8 cellular contexts compared by ENCODE assay signal in the genomic region with DNA sequence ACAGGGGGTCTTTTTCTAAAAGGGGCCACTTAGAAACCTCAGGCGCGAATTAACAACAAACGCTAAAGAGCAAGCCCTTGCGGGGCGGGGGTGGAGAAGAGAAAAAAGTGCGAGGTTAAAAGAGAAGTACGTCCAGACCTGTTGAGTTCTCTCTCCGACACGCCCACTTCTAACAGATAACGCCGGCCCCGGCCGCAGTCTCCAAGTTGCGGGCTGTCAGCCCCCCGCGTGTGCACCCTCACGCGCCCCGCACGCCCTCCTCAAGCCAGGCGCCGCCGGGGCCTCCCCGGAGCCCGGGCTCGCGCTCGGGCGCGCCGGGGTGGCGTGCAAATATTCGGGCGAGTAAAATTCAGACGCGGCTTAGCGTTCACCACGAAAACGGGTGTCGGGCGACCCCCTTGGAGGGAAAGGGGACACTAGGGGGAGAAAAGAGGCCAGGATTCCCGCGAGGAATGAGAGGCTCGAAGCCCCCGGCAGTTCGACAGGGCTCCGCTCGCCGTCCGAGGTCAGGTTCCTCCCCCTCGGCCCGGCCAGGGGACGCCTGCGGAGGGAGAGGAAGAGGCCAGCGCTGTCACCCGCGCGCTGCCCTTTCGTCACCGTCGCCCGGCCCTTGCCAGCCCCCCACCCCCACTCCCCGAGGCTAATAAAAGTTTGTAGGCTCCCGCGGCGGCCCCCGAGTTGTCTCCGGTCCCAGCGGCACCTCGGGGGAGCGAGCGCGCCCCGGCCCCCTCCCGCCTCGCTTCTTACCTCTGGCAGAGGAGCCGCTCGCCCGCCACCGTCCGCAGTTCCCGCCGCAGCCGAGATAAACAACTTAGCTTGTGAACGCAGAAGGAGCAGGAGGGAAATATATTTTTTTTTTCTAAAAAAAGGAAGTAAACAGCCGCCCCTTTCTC. TPM values are rescaled to one million over a fixed set of nuclear protein-coding genes. Genes with fewer than 3 reads are reported as not detected.
DNase-seq lines count a peak whose midpoint lies in the region; ATAC-seq lines count a peak whose summit lies in the region.

No MANE protein-coding gene starts in this region.

- DNase-seq in NCI-H2171 treated with DMSO at 0.1 percent for 48 hours (lab: John Stamatoyannopoulos, UW) (peak; percentile 61), NCI-H2171 (lab: John Stamatoyannopoulos, UW) (no peak), NCI-H748 treated with DMSO at 0.1 percent for 48 hours (lab: John Stamatoyannopoulos, UW) (peak; percentile 13), medulla oblongata (ENCODE audit: extremely low spot score) (peak; percentile 66)
- DNase-seq in activated CD8-positive, alpha-beta T cell treated with anti-CD3 and anti-CD28 coated beads, Interleukin-2, amount 10 ng/mL, durations not matched to agents 7 days and 5 days = peak; percentile 73
- DNase-seq in effector memory CD8-positive, alpha-beta T cell = peak; percentile 43 to 52 (median 46)
- peak; percentile 28 for DNase-seq in stimulated activated CD8-positive, alpha-beta memory T cell treated with anti-CD3 and anti-CD28 coated beads, Interleukin-12 subunit alpha, Interleukin-12 subunit beta, amount 100 ng/mL, for 4 hours (ENCODE audit: low read depth)

- POLR2A ChIA-PET in activated CD8-positive, alpha-beta T cell treated with anti-CD3 and anti-CD28 coated beads, Interleukin-2, amount 10 ng/mL, durations not matched to agents 7 days and 5 days (lab: Charles Lee) = interaction anchor here (0.6 to 3.1 kb wide), 12 partner anchors 10 to 1433 kb away, joined by 3 to 63 read pairs (median 6); no protein-coding TSS in a partner anchor

- H3K4me3 Mint-ChIP-seq in activated CD8-positive, alpha-beta T cell treated with anti-CD3 and anti-CD28 coated beads, Interleukin-2, amount 10 ng/mL, durations not matched to agents 7 days and 5 days = peak overlapping the region; percentile 88
- H3K4me3 Mint-ChIP-seq in effector memory CD8-positive, alpha-beta T cell = peak overlapping the region; percentile 85 to 93

- H3K27me3 Mint-ChIP-seq in activated CD8-positive, alpha-beta T cell treated with anti-CD3 and anti-CD28 coated beads, Interleukin-2, amount 10 ng/mL, durations not matched to agents 7 days and 5 days (ENCODE audit: low read depth) = no peaks in the 10 kb centered on the region
- H3K27me3 Mint-ChIP-seq in effector memory CD8-positive, alpha-beta T cell = no peaks in the 10 kb centered on the region

- ATAC-seq in activated CD8-positive, alpha-beta T cell treated with anti-CD3 and anti-CD28 coated beads, Interleukin-2, amount 10 ng/mL, durations not matched to agents 7 days and 5 days = peak; percentile 1
- peak; percentile 2 for ATAC-seq in effector memory CD8-positive, alpha-beta T cell (replicated peaks)
- no peak for ATAC-seq in HG03135 (IDR thresholded peaks at IDR 0.05; ENCODE audit: unreplicated experiment)

- peaks cover 9% of the 10 kb centered on the region for H3K9me3 Mint-ChIP-seq in activated CD8-positive, alpha-beta T cell treated with anti-CD3 and anti-CD28 coated beads, Interleukin-2, amount 10 ng/mL, durations not matched to agents 7 days and 5 days (ENCODE audit: insufficient read depth)
- H3K9me3 Mint-ChIP-seq in effector memory CD8-positive, alpha-beta T cell = no peaks in the 10 kb centered on the region

- CTCF ChIA-PET in activated CD8-positive, alpha-beta T cell treated with anti-CD3 and anti-CD28 coated beads, Interleukin-2, amount 10 ng/mL, durations not matched to agents 7 days and 5 days (lab: Charles Lee) = interaction anchor here (0.8 to 3.0 kb wide), 20 partner anchors 11 to 768 kb away, joined by 3 to 43 read pairs (median 5); partner anchors contain the start of genes KCTD16 and YIPF5

- H3K36me3 Mint-ChIP-seq in activated CD8-positive, alpha-beta T cell treated with anti-CD3 and anti-CD28 coated beads, Interleukin-2, amount 10 ng/mL, durations not matched to agents 7 days and 5 days (ENCODE audit: low read depth) = peaks cover 44% of the 10 kb centered on the region
- peaks cover 54% of the 10 kb centered on the region for H3K36me3 Mint-ChIP-seq in effector memory CD8-positive, alpha-beta T cell (ENCODE audit: insufficient read depth)

- H3K27ac Mint-ChIP-seq in activated CD8-positive, alpha-beta T cell treated with anti-CD3 and anti-CD28 coated beads, Interleukin-2, amount 10 ng/mL, durations not matched to agents 7 days and 5 days = peak overlapping the region; percentile 87
- H3K27ac Mint-ChIP-seq in effector memory CD8-positive, alpha-beta T cell = peak overlapping the region; percentile 83 to 99

- H3K4me1 Mint-ChIP-seq in activated CD8-positive, alpha-beta T cell treated with anti-CD3 and anti-CD28 coated beads, Interleukin-2, amount 10 ng/mL, durations not matched to agents 7 days and 5 days (ENCODE audit: low read depth) = peaks cover 56% of the 10 kb centered on the region
- H3K4me1 Mint-ChIP-seq in effector memory CD8-positive, alpha-beta T cell (ENCODE audit: low read depth in 2 of 2) = peaks cover 35 to 49% of the 10 kb centered on the region in 2 donors

RNA-seq across cellular contexts. Expression of gene NR3C1, which starts 0.8 kb away (rescaled TPM):
- total RNA-seq in activated CD8-positive, alpha-beta T cell treated with anti-CD3 and anti-CD28 coated beads, Interleukin-2, amount 10 ng/mL, durations not matched to agents 7 days and 5 days = 10 to 100 TPM; 54.9 to 55.5 TPM
